Comparison of ENCODE assay signal across 14 cellular contexts in genomic region chr22:47607486-47607885, GRCh38.
DNase-seq lines count a peak whose midpoint lies in the region; ATAC-seq and TF ChIP-seq lines count a peak whose summit lies in the region.
"Had no signal": no experiment of that assay in that cellular context is flagged by ENCODE, and none has a peak within 500 bp of the region (broad histone marks: within the 10 kb centered on the region; RNA-seq: fewer than 3 reads in every experiment).

No MANE protein-coding gene starts in this region.

- TF ChIP-seq POLR2A in spleen (IDR thresholded peaks at IDR 0.05) (no peak), stomach (IDR thresholded peaks at IDR 0.05) (no peak)

- ATAC-seq in GM18519 (IDR thresholded peaks at IDR 0.05; ENCODE audit: low FRiP score, unreplicated experiment), result no peak

- WGBS in spleen, 5 donors, result 87 to 93% (median 90%) methylated on average over 6 to 7 of the region's 7 CpGs
- 85 to 94% (median 88%) methylated on average over 6 to 7 of the region's 7 CpGs for WGBS in stomach, 5 donors

- DNase-seq in islet precursor cell (peak; percentile 22), mesenteric fat pad (ENCODE audit: low spot score) (peak; percentile 59), spleen (peak; percentile 51), cerebellar cortex (ENCODE audit: low spot score) (no peak), stomach (no peak)
- DNase-seq: ACHN; BE2C; C1 segment of cervical spinal cord; Caco-2; CD4-positive, CD25-positive, alpha-beta regulatory T cell; CD8-positive, alpha-beta memory T cell; GM23248 had no signal

- H3K4me3 ChIP-seq in spleen (no peak overlapping the region), stomach (no peak overlapping the region)
- H3K4me3 ChIP-seq: GM23248, HAP-1 had no signal

- no peaks in the 10 kb centered on the region for H3K4me1 ChIP-seq in spleen
- H3K4me1 ChIP-seq in stomach, result no peaks in the 10 kb centered on the region
- H3K4me1 ChIP-seq: BE2C, Caco-2, HAP-1 had no signal

- H3K36me3 ChIP-seq in spleen (no peaks in the 10 kb centered on the region), stomach (no peaks in the 10 kb centered on the region)
- H3K36me3 ChIP-seq: BE2C, HAP-1 had no signal

- TF ChIP-seq CTCF in spleen (IDR thresholded peaks at IDR 0.05 in 8 of 11, conservative IDR thresholded peaks at IDR 0.05 in 3 of 11), result no peak
- TF ChIP-seq CTCF in stomach (IDR thresholded peaks at IDR 0.05), result no peak

- H3K27me3 ChIP-seq in spleen (replicated peaks in 1 of 7) (peaks cover 0 to 37% (median 0%) of the 10 kb centered on the region in 7 donors), stomach (peaks cover 0 to 19% (median 0%) of the 10 kb centered on the region in 3 donors)
- H3K27me3 ChIP-seq: BE2C had no signal

- intact Hi-C loops in spleen (cut with DNase I; ENCODE audit: low total_unique reads), result no loop called here
- intact Hi-C loops in stomach (cut with DNase I; ENCODE audit: low total_unique reads), result no loop called here

- no peak for TF ChIP-seq EP300 in stomach (IDR thresholded peaks at IDR 0.05)

- peaks cover 0 to 17% (median 0%) of the 10 kb centered on the region in 8 donors for H3K9me3 ChIP-seq in spleen
- H3K9me3 ChIP-seq in stomach, result peaks cover 3 to 20% (median 13%) of the 10 kb centered on the region in 4 donors
- H3K9me3 ChIP-seq: BE2C, Caco-2, HAP-1 had no signal

- H3K27ac ChIP-seq in spleen (no peak overlapping the region), stomach (no peak overlapping the region)
- H3K27ac ChIP-seq: GM23248 had no signal

Comparison
In these comparisons a context has a peak if more than half of its experiments do, and no peak if none do; other contexts are left out.
1. DNase-seq: peak in islet precursor cell (single experiment), mesenteric fat pad (single experiment) and spleen (single experiment); none in cerebellar cortex (single experiment) and stomach (single experiment).